ENCODE assay signal across 9 cellular contexts in genomic region chr2:207926133-207927076, GRCh38.
DNase-seq lines count a peak whose midpoint lies in the region; ATAC-seq and TF ChIP-seq lines count a peak whose summit lies in the region.
"Had no signal": no experiment of that assay in that cellular context is flagged by ENCODE, and none has a peak within 500 bp of the region (broad histone marks: within the 10 kb centered on the region; RNA-seq: fewer than 3 reads in every experiment).

No MANE protein-coding gene starts in this region.

- H3K27ac ChIP-seq in Peyer's patch (peak overlapping the region; percentile 6 to 64 (median 54)), ovary (peak overlapping the region; percentile 46), RWPE1 (no peak overlapping the region)

- H3K27me3 Mint-ChIP-seq in activated T-cell treated with anti-CD3 and anti-CD28 coated beads, Interleukin-2, amount 50 U/mL, for 72 hours (ENCODE audit: low read depth) = no peaks in the 10 kb centered on the region
- no peaks in the 10 kb centered on the region for H3K27me3 Mint-ChIP-seq in activated T-cell treated with anti-CD3 and anti-CD28 coated beads, Interleukin-2, amount 50 U/mL, for 4 hours (ENCODE audit: low read depth)

- no peaks in the 10 kb centered on the region for H3K4me1 Mint-ChIP-seq in activated T-cell treated with anti-CD3 and anti-CD28 coated beads, Interleukin-2, amount 50 U/mL, for 72 hours (ENCODE audit: low read depth)
- peaks cover 15% of the 10 kb centered on the region for H3K4me1 Mint-ChIP-seq in activated T-cell treated with anti-CD3 and anti-CD28 coated beads, Interleukin-2, amount 50 U/mL, for 4 hours (ENCODE audit: low read depth)

- H3K27ac Mint-ChIP-seq in activated T-cell treated with anti-CD3 and anti-CD28 coated beads, Interleukin-2, amount 50 U/mL, for 72 hours = no peak overlapping the region

- H3K9me3 Mint-ChIP-seq in activated T-cell treated with anti-CD3 and anti-CD28 coated beads, Interleukin-2, amount 50 U/mL, for 72 hours = no peaks in the 10 kb centered on the region
- H3K9me3 Mint-ChIP-seq in activated T-cell treated with anti-CD3 and anti-CD28 coated beads, Interleukin-2, amount 50 U/mL, for 4 hours = no peaks in the 10 kb centered on the region

- no peak for TF ChIP-seq EP300 in ovary (IDR thresholded peaks at IDR 0.05)

- H3K27me3 ChIP-seq in Peyer's patch (no peaks in the 10 kb centered on the region), ovary (no peaks in the 10 kb centered on the region)

- WGBS in ovary, 3 donors = 13 to 23% (median 21%) methylated on average over 15 of the region's 15 CpGs

- no peak for TF ChIP-seq CTCF in Peyer's patch (IDR thresholded peaks at IDR 0.05)
- no peak for TF ChIP-seq CTCF in foreskin fibroblast (IDR thresholded peaks at IDR 0.05; ENCODE audit: low read depth, low read length)
- TF ChIP-seq CTCF in ovary (IDR thresholded peaks at IDR 0.05) = no peak
- no peak for TF ChIP-seq CTCF in RWPE1 (conservative IDR thresholded peaks at IDR 0.05; ENCODE audit: low read depth)

- peak; percentile 10 for DNase-seq in Ammon's horn (ENCODE audit: low spot score)
- DNase-seq in Peyer's patch = peak in 1 of 3 donors; percentile 53
- DNase-seq in foreskin fibroblast = peak; percentile 92 to 94
- DNase-seq in ovary = peak; percentile 37 to 71 (median 48)
- DNase-seq in activated T-cell treated with anti-CD3 and anti-CD28 coated beads, Interleukin-2, amount 50 U/mL, for 72 hours = no peak
- DNase-seq in RWPE1 (ENCODE audit: low spot score) = no peak
- no peak for DNase-seq in activated T-cell treated with anti-CD3 and anti-CD28 coated beads, Interleukin-2, amount 50 U/mL, for 4 hours
- DNase-seq: DMS79 had no signal

- POLR2A ChIA-PET in RWPE1 (lab: Yijun Ruan, JAX; ENCODE audit: low non-redundant PET) = no interaction called here

- H3K36me3 Mint-ChIP-seq in activated T-cell treated with anti-CD3 and anti-CD28 coated beads, Interleukin-2, amount 50 U/mL, for 72 hours (ENCODE audit: insufficient read depth in 2 of 2) = no peaks in the 10 kb centered on the region
- peaks cover 18% of the 10 kb centered on the region for H3K36me3 Mint-ChIP-seq in activated T-cell treated with anti-CD3 and anti-CD28 coated beads, Interleukin-2, amount 50 U/mL, for 4 hours (ENCODE audit: insufficient read depth)

- H3K36me3 ChIP-seq in Peyer's patch = no peaks in the 10 kb centered on the region
- H3K36me3 ChIP-seq in ovary = no peaks in the 10 kb centered on the region

- H3K4me1 ChIP-seq in Peyer's patch (no peaks in the 10 kb centered on the region), ovary (ENCODE audit: insufficient read depth) (peaks cover 5% of the 10 kb centered on the region)

- CTCF ChIA-PET in RWPE1 (lab: Yijun Ruan, JAX) = no interaction called here

- intact Hi-C loops in ovary (cut with DNase I) = loop anchor here in 1 of 4 donors (10.0 kb wide), 1 partner anchor 162 kb away; the partner anchor contains the start of gene FZD5

- peak overlapping the region in 1 of 2 donors; percentile 1 for H3K4me3 Mint-ChIP-seq in activated T-cell treated with anti-CD3 and anti-CD28 coated beads, Interleukin-2, amount 50 U/mL, for 72 hours
- no peak overlapping the region for H3K4me3 Mint-ChIP-seq in activated T-cell treated with anti-CD3 and anti-CD28 coated beads, Interleukin-2, amount 50 U/mL, for 4 hours

- ATAC-seq in activated T-cell treated with anti-CD3 and anti-CD28 coated beads, Interleukin-2, amount 50 U/mL, for 72 hours (replicated peaks in 1 of 2) = no peak
- no peak for ATAC-seq in SK-N-SH treated with all-trans-retinoic acid at 6 μM for 48 hours
- no peak for ATAC-seq in activated T-cell treated with anti-CD3 and anti-CD28 coated beads, Interleukin-2, amount 50 U/mL, for 4 hours

- TF ChIP-seq POLR2A in Peyer's patch (IDR thresholded peaks at IDR 0.05) (no peak), ovary (IDR thresholded peaks at IDR 0.05) (no peak)

- no peaks in the 10 kb centered on the region for H3K9me3 ChIP-seq in Peyer's patch
- no peaks in the 10 kb centered on the region for H3K9me3 ChIP-seq in ovary

- H3K4me3 ChIP-seq in Peyer's patch (no peak overlapping the region), foreskin fibroblast (ENCODE audit: low read depth in 1 of 2, low read length in 2 of 2) (no peak overlapping the region), ovary (no peak overlapping the region)

TF ChIP-seq in SK-N-SH treated with all-trans-retinoic acid at 6 μM for 48 hours, 23 proteins besides CTCF, POLR2A, EP300 and RAD21:
- no peak for TF ChIP-seq TCF4 (CRISPR knock-in tag; IDR thresholded peaks at IDR 0.05; ENCODE audit: borderline replicate concordance)
- TF ChIP-seq ISL1 (CRISPR knock-in tag; IDR thresholded peaks at IDR 0.05) = no peak
- TF ChIP-seq ZNF70 (CRISPR knock-in tag; IDR thresholded peaks at IDR 0.05) = no peak
- TF ChIP-seq CSRNP3 (CRISPR knock-in tag; IDR thresholded peaks at IDR 0.05) = no peak
- TF ChIP-seq CREB5 (CRISPR knock-in tag; IDR thresholded peaks at IDR 0.05; ENCODE audit: low read depth) = no peak

Comparison
In these comparisons a context has a peak if more than half of its experiments do, and no peak if none do; other contexts are left out.
1. DNase-seq: peak in Ammon's horn (single experiment), foreskin fibroblast (2 of 2) and ovary (5 of 5); none in activated T-cell treated with anti-CD3 and anti-CD28 coated beads, Interleukin-2, amount 50 U/mL, for 72 hours (0 of 2), RWPE1 (single experiment) and activated T-cell treated with anti-CD3 and anti-CD28 coated beads, Interleukin-2, amount 50 U/mL, for 4 hours (single experiment).